ENCODE assay signal across 1 cellular context in genomic region chr1:113871597-113872113, GRCh38.
TF ChIP-seq lines count a peak whose summit lies in the region.

Gene PTPN22 (minus strand): TSS chr1:113871712.

TF ChIP-seq in K562, 482 proteins besides CTCF, POLR2A, EP300 and RAD21 (continued from another document and continues in another):
- no peak for TF ChIP-seq CHD7 (IDR thresholded peaks at IDR 0.05; ENCODE audit: low read depth, low read length)
- no peak for TF ChIP-seq STAT5A (IDR thresholded peaks at IDR 0.05; ENCODE audit: borderline replicate concordance, low read length)
- no peak for TF ChIP-seq HMG20A (CRISPR knock-in tag; conservative IDR thresholded peaks at IDR 0.05)
- TF ChIP-seq ZNF318 (IDR thresholded peaks at IDR 0.05; ENCODE audit: borderline replicate concordance in 1 of 2, low read depth in 1 of 2) = no peak; a peak in 1 of 4 replicates
- no peak for TF ChIP-seq TAF7 (tag; IDR thresholded peaks at IDR 0.05)
- peak in 1 of 3 experiments; percentile 53; a peak in 2 of 6 replicates for TF ChIP-seq ZBTB11 (CRISPR knock-in tag; IDR thresholded peaks at IDR 0.05)
- TF ChIP-seq MCM7 (IDR thresholded peaks at IDR 0.05) = no peak
- TF ChIP-seq, protein P1, sequence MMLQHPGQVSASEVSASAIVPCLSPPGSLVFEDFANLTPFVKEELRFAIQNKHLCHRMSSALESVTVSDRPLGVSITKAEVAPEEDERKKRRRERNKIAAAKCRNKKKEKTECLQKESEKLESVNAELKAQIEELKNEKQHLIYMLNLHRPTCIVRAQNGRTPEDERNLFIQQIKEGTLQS (IDR thresholded peaks at IDR 0.05) = peak; percentile 48; the same call in 1 of the 2 replicates
- TF ChIP-seq, protein P1 (CRISPR knock-in tag; conservative IDR thresholded peaks at IDR 0.05) = no peak
- no peak for TF ChIP-seq RBM15 (IDR thresholded peaks at IDR 0.05; ENCODE audit: insufficient read depth, low read length)
- TF ChIP-seq GTF2A2 (tag; IDR thresholded peaks at IDR 0.05) = no peak
- TF ChIP-seq STAT5B (CRISPR knock-in tag; IDR thresholded peaks at IDR 0.05) = no peak
- peak; percentile 83 for TF ChIP-seq ATF7 (IDR thresholded peaks at IDR 0.05)
- TF ChIP-seq POLR3G (IDR thresholded peaks at IDR 0.05; ENCODE audit: extremely low read depth, insufficient read length, insufficient replicate concordance) = no peak
- no peak for TF ChIP-seq ZMIZ1 (IDR thresholded peaks at IDR 0.05; ENCODE audit: low read depth in 2 of 2, low read length in 2 of 2)
- TF ChIP-seq BRCA1 (IDR thresholded peaks at IDR 0.05) = no peak
- TF ChIP-seq BRCA1 (CRISPR knock-in tag; IDR thresholded peaks at IDR 0.05) = no peak
